In genomic region chr17:48541574-48542113, GRCh38 we compare ENCODE assay signal across 9 cellular contexts. TPM values are rescaled to one million over a fixed set of nuclear protein-coding genes. Genes with fewer than 3 reads are reported as not detected.
DNase-seq lines count a peak whose midpoint lies in the region; ATAC-seq, FAIRE-seq and TF ChIP-seq lines count a peak whose summit lies in the region.
"Had no signal": no experiment of that assay in that cellular context is flagged by ENCODE, and none has a peak within 500 bp of the region (broad histone marks: within the 10 kb centered on the region; RNA-seq: fewer than 3 reads in every experiment).

No MANE protein-coding gene starts in this region.

- BruUV-seq in Calu3 (replicated peaks; lab: Mats Ljungman, UMichigan): no TSS peak

- H3K4me3 ChIP-seq in adipocyte (ENCODE audit: low read length) (peak overlapping the region; percentile 95), iPS DF 6.9 (ENCODE audit: low read length) (peak overlapping the region; percentile 39; the same call in 1 of the 2 replicates), small intestine (ENCODE audit: low read depth in 1 of 2, low read length in 2 of 2) (peak overlapping the region; percentile 42 to 45)

- H3K9me3 ChIP-seq in adipocyte (ENCODE audit: control insufficient read depth, low read length) (no peaks in the 10 kb centered on the region), iPS DF 6.9 (ENCODE audit: control insufficient read depth, insufficient read depth, low read length) (no peaks in the 10 kb centered on the region), small intestine (ENCODE audit: control insufficient read depth, low read depth) (no peaks in the 10 kb centered on the region)

- DNase-seq in Calu3 (no peak), NCI-H748 (lab: John Stamatoyannopoulos, UW; ENCODE audit: unreplicated experiment) (peak; percentile 70), adipocyte (ENCODE audit: low read depth) (no peak), iPS DF 6.9 (ENCODE audit: low read depth, low spot score) (no peak), small intestine (no peak), cerebellar cortex (ENCODE audit: low spot score) (no peak)

- peak overlapping the region; percentile 77 for H3K27ac Mint-ChIP-seq in Calu3 (ENCODE audit: unreplicated experiment)

- peak overlapping the region; percentile 68 for H3K4me3 Mint-ChIP-seq in Calu3 (ENCODE audit: low read depth, unreplicated experiment)

- CTCF ChIA-PET in Calu3 (lab: Charles Lee): interaction anchor here (0.6 to 2.2 kb wide), 6 partner anchors 14 to 1024 kb away, joined by 3 to 5 read pairs (median 4); no protein-coding TSS in a partner anchor

- no peak for FAIRE-seq in small intestine (lab: Jason Lieb, UNC)

- H3K27ac ChIP-seq in iPS DF 6.9 (ENCODE audit: low read length) (no peak overlapping the region), small intestine (ENCODE audit: low read depth in 1 of 2, low read length in 1 of 2) (peak overlapping the region; percentile 85 to 95)

- H3K36me3 ChIP-seq in adipocyte (ENCODE audit: control insufficient read depth, insufficient read depth, low read length, severe bottlenecking) (peaks cover 4% of the 10 kb centered on the region), iPS DF 6.9 (ENCODE audit: control insufficient read depth, insufficient read depth, low read length) (no peaks in the 10 kb centered on the region), small intestine (ENCODE audit: control insufficient read depth in 2 of 2, insufficient read depth in 2 of 2, low read length in 2 of 2) (no peaks in the 10 kb centered on the region)

- H3K9me3 Mint-ChIP-seq in Calu3 (ENCODE audit: low read depth, unreplicated experiment): no peaks in the 10 kb centered on the region

- no peak for TF ChIP-seq CTCF in Calu3 (IDR thresholded peaks at IDR 0.05; ENCODE audit: unreplicated experiment)

- no CpG with 5 or more reads among the region's 36 CpGs for WGBS in iPS DF 6.9 (ENCODE audit: insufficient coverage, insufficient read length)
- WGBS in small intestine, 3 donors: 6 to 18% (median 17%) methylated on average over 30 to 35 of the region's 36 CpGs

- ATAC-seq in GM21786 (IDR thresholded peaks at IDR 0.05; ENCODE audit: unreplicated experiment) (no peak), GM19467 (IDR thresholded peaks at IDR 0.05; ENCODE audit: unreplicated experiment) (no peak)

- H3K27me3 ChIP-seq in adipocyte (replicated peaks; ENCODE audit: control insufficient read depth, insufficient read depth, low read length) (no peaks in the 10 kb centered on the region), iPS DF 6.9 (ENCODE audit: control insufficient read depth, insufficient read depth, low read length) (peaks cover 62% of the 10 kb centered on the region), small intestine (ENCODE audit: control insufficient read depth in 2 of 2, insufficient read depth in 2 of 2, low read length in 2 of 2) (no peaks in the 10 kb centered on the region)

- H3K4me1 ChIP-seq in adipocyte (ENCODE audit: control insufficient read depth, insufficient read depth, low read length) (peaks cover 31% of the 10 kb centered on the region), iPS DF 6.9 (ENCODE audit: control insufficient read depth, insufficient read depth, low read length) (peaks cover 5% of the 10 kb centered on the region), small intestine (ENCODE audit: control insufficient read depth in 2 of 2, insufficient read depth in 1 of 2, low read depth in 1 of 2, low read length in 1 of 2) (no peaks in the 10 kb centered on the region)

- H3K4me1 Mint-ChIP-seq in Calu3 (ENCODE audit: low read depth, unreplicated experiment): peaks cover 31% of the 10 kb centered on the region

- H3K27me3 Mint-ChIP-seq in Calu3 (ENCODE audit: unreplicated experiment): peaks cover 56% of the 10 kb centered on the region

- intact Hi-C loops in Calu3 (cut with micrococcal nuclease; ENCODE audit: unreplicated experiment): loop anchor here (5.0 kb wide), 3 partner anchors 34 to 49 kb away; partner anchors contain the start of gene HOXB4

- H3K9ac ChIP-seq in adipocyte (ENCODE audit: low read length): peak overlapping the region; percentile 99

- H3K36me3 Mint-ChIP-seq in Calu3 (ENCODE audit: insufficient read depth, unreplicated experiment): peaks cover 54% of the 10 kb centered on the region

RNA-seq across cellular contexts. Expression of gene HOXB2, which starts 3.3 kb away (rescaled TPM):
- total RNA-seq in Calu3 (2022): 24.5 and 32.6 TPM in 2 replicates
- 1 to 10 TPM in 2 of 3 donors, under 1 TPM in 1; 0.89 to 9.5 (median 5.1) TPM for polyA plus RNA-seq in small intestine

RNA-seq across cellular contexts. Expression of gene HOXB1, which starts 10.8 kb away (rescaled TPM):
- not detected in 2 replicates for total RNA-seq in Calu3 (2022)
- polyA plus RNA-seq in small intestine: not detected
- total RNA-seq: lung microvascular endothelial cell had no signal

RNA-seq across cellular contexts. Expression of gene HOXB4, which starts 36.5 kb away (rescaled TPM):
- 28.0 and 31.1 TPM in 2 replicates for total RNA-seq in Calu3 (2022)
- 1 to 10 TPM in 1 of 3 donors, under 1 TPM in 1, not detected in 1; 0.27 to 3.1 TPM for polyA plus RNA-seq in small intestine

RNA-seq across cellular contexts. Expression of gene HOXB3, which starts 48.4 kb away (rescaled TPM):
- 151 and 154 TPM in 2 replicates for total RNA-seq in Calu3 (2022)
- 1 to 10 TPM in 2 of 3 donors, not detected in 1; 1.4 to 5.7 TPM for polyA plus RNA-seq in small intestine

RNA-seq across cellular contexts. Expression of gene HOXB5, which starts 51.9 kb away (rescaled TPM):
- 47.2 and 48.5 TPM in 2 replicates for total RNA-seq in Calu3 (2022)
- polyA plus RNA-seq in small intestine: 1 to 10 TPM in 1 of 3 donors, not detected in 2; 5.8 TPM
- total RNA-seq: lung microvascular endothelial cell had no signal

Comparison
In these comparisons a context has a peak if more than half of its experiments do, and no peak if none do; other contexts are left out.
1. H3K4me3 ChIP-seq: peak in every context shown above with its lines; median percentile 95 in adipocyte; 44 in small intestine; 39 in iPS DF 6.9.